In the genomic region with DNA sequence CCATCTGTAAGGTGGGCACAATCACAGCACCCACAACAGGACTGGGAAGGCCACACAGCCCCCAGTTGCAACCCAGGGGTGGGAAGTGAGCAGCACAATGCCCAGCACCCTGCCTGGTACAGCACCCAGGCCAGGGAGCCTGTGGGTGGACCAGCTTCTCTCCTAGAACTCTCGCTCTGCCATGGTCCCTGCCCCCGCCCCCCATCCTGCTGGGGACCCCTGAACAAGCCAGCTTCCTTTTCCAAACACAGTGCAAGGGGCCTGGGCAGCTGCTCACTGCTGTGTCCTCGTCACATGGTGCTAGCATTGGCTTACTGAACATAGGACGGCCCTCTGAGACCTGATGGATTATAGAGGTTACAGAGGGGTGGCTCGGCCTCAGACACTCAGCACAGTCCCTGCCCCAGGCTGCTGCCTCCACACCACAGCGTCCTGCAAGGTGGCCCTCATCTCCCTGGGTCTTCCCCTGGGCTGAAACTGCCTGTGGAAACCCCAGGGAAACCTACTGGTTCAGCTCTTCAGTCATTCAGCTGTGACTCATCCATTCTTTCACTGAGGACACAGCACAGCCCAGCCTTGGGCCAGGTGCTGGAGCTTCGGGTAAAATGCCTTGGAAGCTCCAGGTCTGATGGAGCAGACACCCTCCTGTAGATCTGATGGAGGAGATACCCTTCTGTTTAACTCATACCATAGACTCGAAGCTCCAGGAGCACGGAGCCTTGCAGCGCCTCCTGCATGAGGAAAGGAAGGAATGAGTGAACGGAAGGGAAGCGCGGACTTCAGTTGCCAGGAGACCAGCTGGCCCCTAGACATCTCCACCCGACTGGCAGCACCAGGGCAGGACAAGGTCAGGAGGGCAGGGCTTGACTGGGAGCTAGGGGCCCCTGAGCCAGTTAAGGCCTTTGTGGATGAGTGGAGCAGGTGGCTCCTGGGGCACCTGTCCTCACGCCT, we compare ENCODE assay signal across 1 cellular context.
TF ChIP-seq lines count a peak whose summit lies in the region.

No MANE protein-coding gene starts in this region.

TF ChIP-seq in SK-N-SH, 30 proteins besides CTCF, POLR2A, EP300 and RAD21:
- no peak for TF ChIP-seq TCF12 (IDR thresholded peaks at IDR 0.05)
- no peak for TF ChIP-seq NFIC (IDR thresholded peaks at IDR 0.05; ENCODE audit: borderline replicate concordance)
- no peak for TF ChIP-seq SMC3 (IDR thresholded peaks at IDR 0.05; ENCODE audit: low read depth, low read length)
- TF ChIP-seq CHD2 (IDR thresholded peaks at IDR 0.05; ENCODE audit: low read length, partially characterized antibody) = no peak
